Comparison of ENCODE assay signal across 16 cellular contexts in the genomic region with DNA sequence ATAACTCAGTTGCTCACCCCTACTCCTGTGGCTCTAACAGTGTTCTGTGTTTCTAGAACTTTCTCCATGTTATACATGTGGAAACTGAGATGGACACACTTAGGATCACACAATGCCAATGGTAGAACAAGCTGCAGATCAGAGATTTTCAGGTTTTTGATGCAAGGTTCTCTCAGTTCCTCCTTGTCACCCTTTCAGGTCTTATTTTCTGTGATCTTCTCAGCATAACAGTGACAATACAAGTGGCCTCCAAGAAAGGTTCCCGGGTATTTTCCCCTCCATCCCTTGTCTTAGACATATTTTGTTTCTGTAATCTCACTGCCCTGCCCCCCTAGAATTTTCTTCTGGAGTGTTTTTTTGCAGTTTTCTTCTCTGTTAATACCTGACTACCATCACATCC. TPM values are rescaled to one million over a fixed set of nuclear protein-coding genes. Genes with fewer than 3 reads are reported as not detected.
DNase-seq lines count a peak whose midpoint lies in the region; ATAC-seq and TF ChIP-seq lines count a peak whose summit lies in the region.
"Had no signal": no experiment of that assay in that cellular context is flagged by ENCODE, and none has a peak within 500 bp of the region (broad histone marks: within the 10 kb centered on the region; RNA-seq: fewer than 3 reads in every experiment).

No MANE protein-coding gene starts in this region.

- H3K9me3 Mint-ChIP-seq in activated naive CD8-positive, alpha-beta T cell (ENCODE audit: low read depth) = no peaks in the 10 kb centered on the region
- H3K9me3 Mint-ChIP-seq in activated naive CD8-positive, alpha-beta T cell treated with anti-CD3 and anti-CD28 coated beads for 36 hours = no peaks in the 10 kb centered on the region
- H3K9me3 Mint-ChIP-seq: brain had no signal

- TF ChIP-seq POLR2A in heart left ventricle (IDR thresholded peaks at IDR 0.05) = no peak

- H3K9me3 ChIP-seq in heart left ventricle = no peaks in the 10 kb centered on the region
- H3K9me3 ChIP-seq: right lobe of liver, transverse colon had no signal

- H3K27ac Mint-ChIP-seq in activated naive CD8-positive, alpha-beta T cell = no peak overlapping the region
- no peak overlapping the region for H3K27ac Mint-ChIP-seq in activated naive CD8-positive, alpha-beta T cell treated with anti-CD3 and anti-CD28 coated beads for 36 hours

- WGBS in heart left ventricle, 4 donors = 87 to 96% (median 94%) methylated on average over 1 of the region's 1 CpG

- DNase-seq in activated naive CD8-positive, alpha-beta T cell treated with anti-CD3 and anti-CD28 coated beads for 36 hours = no peak
- DNase-seq in heart left ventricle (no peak), D341Med (ENCODE audit: low spot score) (no peak), hypothalamus (lab: John Stamatoyannopoulos, UW) (no peak), AG08395 (ENCODE audit: low spot score) (no peak)
- DNase-seq: activated T-cell treated with anti-CD3 and anti-CD28 coated beads, Interleukin-2, amount 50 U/mL, for 1 hour; DMS53; NCI-H1436; right lobe of liver; transverse colon had no signal

- ATAC-seq in HG02588 (IDR thresholded peaks at IDR 0.05; ENCODE audit: unreplicated experiment) = peak; percentile 47
- ATAC-seq in HG03442 (IDR thresholded peaks at IDR 0.05; ENCODE audit: unreplicated experiment) = peak; percentile 41
- no peak for ATAC-seq in heart left ventricle
- ATAC-seq: Panc1, right lobe of liver had no signal

- H3K27me3 ChIP-seq in heart left ventricle = no peaks in the 10 kb centered on the region
- H3K27me3 ChIP-seq: right lobe of liver, transverse colon had no signal

- peaks cover 0 to 5% (median 0%) of the 10 kb centered on the region in 9 donors for H3K36me3 ChIP-seq in heart left ventricle
- H3K36me3 ChIP-seq: right lobe of liver, transverse colon had no signal

- no peak overlapping the region for H3K27ac ChIP-seq in heart left ventricle
- H3K27ac ChIP-seq: 22Rv1, right lobe of liver, transverse colon had no signal

- peaks cover 5% of the 10 kb centered on the region for H3K36me3 Mint-ChIP-seq in activated naive CD8-positive, alpha-beta T cell
- peaks cover 10% of the 10 kb centered on the region for H3K36me3 Mint-ChIP-seq in activated naive CD8-positive, alpha-beta T cell treated with anti-CD3 and anti-CD28 coated beads for 36 hours

- H3K27me3 Mint-ChIP-seq in activated naive CD8-positive, alpha-beta T cell = no peaks in the 10 kb centered on the region
- no peaks in the 10 kb centered on the region for H3K27me3 Mint-ChIP-seq in activated naive CD8-positive, alpha-beta T cell treated with anti-CD3 and anti-CD28 coated beads for 36 hours
- H3K27me3 Mint-ChIP-seq: brain had no signal

- no peak for TF ChIP-seq CTCF in heart left ventricle (IDR thresholded peaks at IDR 0.05)

- H3K4me1 ChIP-seq in heart left ventricle = peaks cover 3 to 96% (median 61%) of the 10 kb centered on the region in 12 donors
- H3K4me1 ChIP-seq: right lobe of liver had no signal

- intact Hi-C loops in heart left ventricle (cut with DNase I) = loop anchor here (5.0 to 10.0 kb wide), 6 partner anchors 45 to 363 kb away; no protein-coding TSS in a partner anchor

- H3K4me3 Mint-ChIP-seq in activated naive CD8-positive, alpha-beta T cell = peak overlapping the region; percentile 24
- no peak overlapping the region for H3K4me3 Mint-ChIP-seq in activated naive CD8-positive, alpha-beta T cell treated with anti-CD3 and anti-CD28 coated beads for 36 hours
- H3K4me3 Mint-ChIP-seq: brain had no signal

- H3K4me3 ChIP-seq in heart left ventricle = no peak overlapping the region
- H3K4me3 ChIP-seq: right lobe of liver, transverse colon had no signal

- H3K4me1 Mint-ChIP-seq in activated naive CD8-positive, alpha-beta T cell (ENCODE audit: low read depth) = peaks cover 92% of the 10 kb centered on the region
- peaks cover 84% of the 10 kb centered on the region for H3K4me1 Mint-ChIP-seq in activated naive CD8-positive, alpha-beta T cell treated with anti-CD3 and anti-CD28 coated beads for 36 hours

RNA-seq across cellular contexts. Expression of a gene that starts 6.2 kb away (rescaled TPM):
- total RNA-seq in activated naive CD8-positive, alpha-beta T cell treated with anti-CD3 and anti-CD28 coated beads for 36 hours = 10 to 100 TPM; 34.0 to 34.5 TPM
- 100 to 1,000 TPM in 3 of 9 donors, 10 to 100 TPM in 6; 63.1 to 116 (median 84.5) TPM for total RNA-seq in heart left ventricle
- 10 to 100 TPM in 1 of 2 donors, 1 to 10 TPM in 1; 9.7 to 38.8 TPM for polyA plus RNA-seq in heart left ventricle

Comparison
In these comparisons a context has a peak if more than half of its experiments do, and no peak if none do; other contexts are left out.
1. ATAC-seq: peak in HG02588 (single experiment) and HG03442 (single experiment); none in heart left ventricle (0 of 4).